Comparison of ENCODE assay signal across 8 cellular contexts in genomic region chr17:2050871-2051387, GRCh38. TPM values are rescaled to one million over a fixed set of nuclear protein-coding genes. Genes with fewer than 3 reads are reported as not detected.
DNase-seq lines count a peak whose midpoint lies in the region; TF ChIP-seq lines count a peak whose summit lies in the region.

No MANE protein-coding gene starts in this region.

- H3K4me3 Mint-ChIP-seq in mesothelial cell of epicardium, result peak overlapping the region; percentile 50

- H3K27me3 Mint-ChIP-seq in mesothelial cell of epicardium (ENCODE audit: low read depth), result peaks cover 35% of the 10 kb centered on the region

- H3K27ac Mint-ChIP-seq in mesothelial cell of epicardium, result no peak overlapping the region

- DNase-seq in HL-60 (ENCODE audit: low read depth in 1 of 2, low spot score in 1 of 2) (no peak), brain microvascular endothelial cell (no peak), mesothelial cell of epicardium (ENCODE audit: low spot score in 2 of 2, unreplicated experiment in 2 of 2) (no peak), HCEC 1CT (no peak), hepatic stellate cell (ENCODE audit: low spot score) (no peak), GM19238 (ENCODE audit: insufficient read length, low spot score) (no peak)
- no peak for DNase-seq in effector CD4-positive, alpha-beta T cell

- TF ChIP-seq CTCF in C4-2B (conservative IDR thresholded peaks at IDR 0.05), result no peak
- TF ChIP-seq CTCF in HL-60 (IDR thresholded peaks at IDR 0.05; ENCODE audit: insufficient read depth, low read length), result no peak
- no peak for TF ChIP-seq CTCF in brain microvascular endothelial cell (IDR thresholded peaks at IDR 0.05; ENCODE audit: low read depth, low read length, missing control alignments)
- TF ChIP-seq CTCF in mesothelial cell of epicardium (IDR thresholded peaks at IDR 0.05; ENCODE audit: unreplicated experiment), result peak; percentile 13

- in situ Hi-C loops in brain microvascular endothelial cell (cut with HindIII; ENCODE audit: low pct_ligation_motif_present, low sequenced_read_pairs), result no loop called here

- H3K9me3 Mint-ChIP-seq in mesothelial cell of epicardium, result no peaks in the 10 kb centered on the region

- peaks cover 12% of the 10 kb centered on the region for H3K27me3 ChIP-seq in HL-60 (ENCODE audit: insufficient read depth, poor library complexity, severe bottlenecking)
- no peaks in the 10 kb centered on the region for H3K27me3 ChIP-seq in brain microvascular endothelial cell (replicated peaks)

- no peaks in the 10 kb centered on the region for H3K36me3 Mint-ChIP-seq in mesothelial cell of epicardium

- H3K4me1 Mint-ChIP-seq in mesothelial cell of epicardium, result peaks cover 21% of the 10 kb centered on the region

- H3K4me3 ChIP-seq in HL-60 (replicated peaks; ENCODE audit: insufficient read depth, low read length), result peak overlapping the region; percentile 36
- H3K4me3 ChIP-seq in brain microvascular endothelial cell (ENCODE audit: low read depth, low read length), result peak overlapping the region; percentile 49

- H3K27ac ChIP-seq in C4-2B (peak overlapping the region; percentile 48; the same call in 1 of the 2 replicates), HL-60 (replicated peaks) (no peak overlapping the region), brain microvascular endothelial cell (no peak overlapping the region)

- H3K36me3 ChIP-seq in brain microvascular endothelial cell (replicated peaks), result no peaks in the 10 kb centered on the region

RNA-seq across cellular contexts. Expression of gene HIC1, which starts 4.0 kb away (rescaled TPM):
- 97.9 to 99.3 TPM (median 98.9 TPM) in 3 replicates for total RNA-seq in mesothelial cell of epicardium

RNA-seq across cellular contexts. Expression of gene OVCA2, which starts 9.1 kb away (rescaled TPM):
- 17.3 to 24.8 TPM (median 24.5 TPM) in 3 replicates for total RNA-seq in mesothelial cell of epicardium

RNA-seq across cellular contexts. Expression of gene DPH1, which starts 21.0 kb away (rescaled TPM):
- total RNA-seq in mesothelial cell of epicardium, result 63.8 to 74.5 TPM (median 71.2 TPM) in 3 replicates

RNA-seq across cellular contexts. Expression of gene RTN4RL1, which starts 25.8 kb away (rescaled TPM):
- total RNA-seq in mesothelial cell of epicardium, result 0.20 to 0.23 TPM (median 0.22 TPM) in 3 replicates
